ENCODE assay signal across 8 cellular contexts in the genomic region with DNA sequence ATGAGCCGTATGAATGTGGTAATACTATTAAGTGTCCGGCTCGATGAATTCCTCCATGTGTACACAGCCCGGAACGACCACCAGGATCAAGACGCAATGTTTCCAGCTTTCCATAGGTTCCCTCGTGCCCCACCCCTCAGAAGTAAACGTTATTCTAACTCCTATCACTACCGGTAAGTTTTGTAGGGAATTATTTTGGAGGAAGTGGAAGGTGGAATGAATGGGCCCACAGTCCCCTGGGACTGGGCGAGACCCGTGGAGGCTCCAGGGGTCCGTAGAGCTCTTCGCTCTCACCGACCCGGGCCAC. TPM values are rescaled to one million over a fixed set of nuclear protein-coding genes. Genes with fewer than 3 reads are reported as not detected.
DNase-seq lines count a peak whose midpoint lies in the region; ATAC-seq and TF ChIP-seq lines count a peak whose summit lies in the region.

No MANE protein-coding gene starts in this region.

- peak overlapping the region; percentile 77 for H3K4me3 ChIP-seq in AG09309 (ENCODE audit: control insufficient read depth, low read depth, low read length)
- H3K4me3 ChIP-seq in Jurkat, Clone E6-1 (ENCODE audit: low read length) = peak overlapping the region; percentile 87
- peak overlapping the region; percentile 85 for H3K4me3 ChIP-seq in choroid plexus epithelial cell (ENCODE audit: low read depth, low read length)

- peak overlapping the region in 9 of 10 donors; percentile 38 to 84 (median 72) for H3K27ac Mint-ChIP-seq in naive thymus-derived CD8-positive, alpha-beta T cell

- POLR2A ChIA-PET in naive thymus-derived CD8-positive, alpha-beta T cell (lab: Charles Lee) = interaction anchor here (1.7 kb wide), 1 partner anchor 205 kb away, joined by 8 read pairs; a partner anchor contains a TSS

- ATAC-seq in naive thymus-derived CD8-positive, alpha-beta T cell = no peak
- ATAC-seq in GM21447 (IDR thresholded peaks at IDR 0.05; ENCODE audit: unreplicated experiment) (no peak), HG02840 (IDR thresholded peaks at IDR 0.05; ENCODE audit: low FRiP score, unreplicated experiment) (no peak)

- DNase-seq in AG09309 (ENCODE audit: low read depth) (no peak), choroid plexus epithelial cell (ENCODE audit: low read depth) (no peak), GDM1 (lab: John Stamatoyannopoulos, UW) (no peak), NCI-H526 treated with DMSO at 0.1 percent for 48 hours (lab: John Stamatoyannopoulos, UW) (no peak)
- no peak for DNase-seq in Jurkat, Clone E6-1 (ENCODE audit: low read depth, low spot score)
- no peak for DNase-seq in naive thymus-derived CD8-positive, alpha-beta T cell

- no peaks in the 10 kb centered on the region for H3K9me3 Mint-ChIP-seq in naive thymus-derived CD8-positive, alpha-beta T cell

- peaks cover 26 to 48% (median 42%) of the 10 kb centered on the region in 4 donors for H3K4me1 Mint-ChIP-seq in naive thymus-derived CD8-positive, alpha-beta T cell

- peaks cover 0 to 2% (median 2%) of the 10 kb centered on the region in 3 donors for H3K36me3 Mint-ChIP-seq in naive thymus-derived CD8-positive, alpha-beta T cell

- H3K27me3 Mint-ChIP-seq in naive thymus-derived CD8-positive, alpha-beta T cell = peaks cover 4 to 16% (median 12%) of the 10 kb centered on the region in 5 donors

- TF ChIP-seq CTCF in AG09309 (IDR thresholded peaks at IDR 0.05; ENCODE audit: control insufficient read depth, insufficient read depth, low read depth, low read length, missing control alignments) (no peak), choroid plexus epithelial cell (conservative IDR thresholded peaks at IDR 0.05; ENCODE audit: low read depth, low read length) (no peak)

- peak overlapping the region; percentile 76 to 100 (median 96) for H3K4me3 Mint-ChIP-seq in naive thymus-derived CD8-positive, alpha-beta T cell

RNA-seq across cellular contexts. Expression of a gene that starts 0.7 kb away (rescaled TPM):
- polyA plus RNA-seq in Jurkat, Clone E6-1 (2012; ENCODE audit: insufficient read depth, insufficient read length) = 49.8 TPM
- total RNA-seq in naive thymus-derived CD8-positive, alpha-beta T cell = 10 to 100 TPM; 33.6 to 38.1 TPM
- polyA plus RNA-seq in naive thymus-derived CD8-positive, alpha-beta T cell = 10 to 100 TPM in 1 of 3 donors, 1 to 10 TPM in 2; 6.0 to 12.8 (median 7.8) TPM
